1 cellular context compared by ENCODE assay signal in genomic region chr16:67936876-67937605, GRCh38.
TF ChIP-seq lines count a peak whose summit lies in the region.

No MANE protein-coding gene starts in this region.

TF ChIP-seq in WTC11, 78 proteins besides CTCF, POLR2A, EP300 and RAD21 (continued from another document):
- TF ChIP-seq ZNF532 (CRISPR knock-in tag; IDR thresholded peaks at IDR 0.05; ENCODE audit: borderline replicate concordance) = no peak
- no peak for TF ChIP-seq HMGA2 (CRISPR knock-in tag; IDR thresholded peaks at IDR 0.05)
TF ChIP-seq in WTC11: peak in this region for 0.
